ENCODE assay signal across 8 cellular contexts in genomic region chr11:102452461-102453285, GRCh38. TPM values are rescaled to one million over a fixed set of nuclear protein-coding genes. Genes with fewer than 3 reads are reported as not detected.
DNase-seq lines count a peak whose midpoint lies in the region; ATAC-seq and TF ChIP-seq lines count a peak whose summit lies in the region.

TMEM123 (minus strand) TSS chr11:102452765; CDS start chr11:102452623, 142 bp downstream.

- DNase-seq in NCI-H82 treated with DMSO at 0.1 percent for 48 hours (lab: John Stamatoyannopoulos, UW; ENCODE audit: unreplicated experiment) (peak; percentile 33), lung microvascular endothelial cell (ENCODE audit: low read depth in 2 of 2) (peak; percentile 69)
- DNase-seq in activated CD8-positive, alpha-beta memory T cell treated with anti-CD3 and anti-CD28 coated beads for 1 hour (ENCODE audit: extremely low read depth in 1 of 2, low read depth in 1 of 2), result peak; percentile 74 to 85
- peak; percentile 84 for DNase-seq in effector CD4-positive, alpha-beta T cell
- peak; percentile 80 for DNase-seq in stimulated activated CD8-positive, alpha-beta memory T cell treated with anti-CD3 and anti-CD28 coated beads, Interleukin-12 subunit alpha, Interleukin-12 subunit beta, amount 100 ng/mL, for 1 hour (ENCODE audit: low read depth)

- no peaks in the 10 kb centered on the region for H3K9me3 ChIP-seq in BLaER1

- H3K4me3 ChIP-seq in BLaER1, result peak within 1 kb of the TSS; percentile 94

- H3K4me1 ChIP-seq in BLaER1, result peaks cover 62% of the 10 kb centered on the region

- peak; percentile 83 for TF ChIP-seq POLR2A in GM19193 (IDR thresholded peaks at IDR 0.05; ENCODE audit: extremely low read depth, insufficient read depth, insufficient read length)

- ATAC-seq in HG03432 (IDR thresholded peaks at IDR 0.05; ENCODE audit: unreplicated experiment), result peak; percentile 80

- peaks cover 12% of the 10 kb centered on the region for H3K36me3 ChIP-seq in BLaER1

- peaks cover 39% of the 10 kb centered on the region for H4K20me1 ChIP-seq in BLaER1

- no peaks in the 10 kb centered on the region for H3K27me3 ChIP-seq in BLaER1

- peak within 1 kb of the TSS; percentile 97 for H3K9ac ChIP-seq in BLaER1

- H3K4me2 ChIP-seq in BLaER1, result peak within 1 kb of the TSS; percentile 86

- H3K27ac ChIP-seq in BLaER1, result peak within 1 kb of the TSS; percentile 98

RNA-seq across cellular contexts. Expression of gene TMEM123, which starts in this region (rescaled TPM):
- 169 and 269 TPM in 2 replicates for total RNA-seq in lung microvascular endothelial cell

Comparison
In these comparisons a context has a peak if more than half of its experiments do, and no peak if none do; other contexts are left out.
1. Peak in every context shown above with its lines: DNase-seq, ATAC-seq, H3K4me3 ChIP-seq and H3K27ac ChIP-seq.
2. DNase-seq: peak in every context shown above with its lines; median percentile 84 in effector CD4-positive, alpha-beta T cell; 80 in stimulated activated CD8-positive, alpha-beta memory T cell treated with anti-CD3 and anti-CD28 coated beads, Interleukin-12 subunit alpha, Interleukin-12 subunit beta, amount 100 ng/mL, for 1 hour; 80 in activated CD8-positive, alpha-beta memory T cell treated with anti-CD3 and anti-CD28 coated beads for 1 hour; 69 in lung microvascular endothelial cell; 33 in NCI-H82 treated with DMSO at 0.1 percent for 48 hours.